ENCODE assay signal across 8 cellular contexts in genomic region chr19:52690395-52691214, GRCh38. TPM values are rescaled to one million over a fixed set of nuclear protein-coding genes. Genes with fewer than 3 reads are reported as not detected.
DNase-seq lines count a peak whose midpoint lies in the region; ATAC-seq, FAIRE-seq and TF ChIP-seq lines count a peak whose summit lies in the region.

No MANE protein-coding gene starts in this region.

- no peaks in the 10 kb centered on the region for H3K9me3 ChIP-seq in endothelial cell of umbilical vein (replicated peaks; ENCODE audit: control insufficient read depth, insufficient read depth, low read length)

- H2AFZ ChIP-seq in endothelial cell of umbilical vein (ENCODE audit: low read depth, low read length) = peak overlapping the region; percentile 100

- peak overlapping the region; percentile 95 for H3K4me3 Mint-ChIP-seq in mesothelial cell of epicardium

- TF ChIP-seq CTCF in endothelial cell of umbilical vein (IDR thresholded peaks at IDR 0.05; ENCODE audit: extremely low read depth in 1 of 2, insufficient read depth in 1 of 2, low read depth in 1 of 2, low read length in 2 of 2) = peak in 1 of 2 donors; percentile 5
- TF ChIP-seq CTCF in mesothelial cell of epicardium (IDR thresholded peaks at IDR 0.05; ENCODE audit: unreplicated experiment) = peak; percentile 37

- BruUV-seq in endothelial cell of umbilical vein (replicated peaks; lab: Mats Ljungman, UMichigan) = TSS peak; percentile 71

- peak overlapping the region; percentile 88 to 97 (median 93) for H3K4me3 ChIP-seq in endothelial cell of umbilical vein (replicated peaks in 1 of 3; ENCODE audit: insufficient read depth in 1 of 3, low read depth in 1 of 3, low read length in 3 of 3)

- H3K9me3 Mint-ChIP-seq in mesothelial cell of epicardium = peaks cover 6% of the 10 kb centered on the region

- peak; percentile 89 for TF ChIP-seq POLR2A in endothelial cell of umbilical vein (IDR thresholded peaks at IDR 0.05; ENCODE audit: low read depth, low read length)

- H3K4me1 ChIP-seq in endothelial cell of umbilical vein (ENCODE audit: control insufficient read depth, extremely low read depth, insufficient read depth, low read length) = peaks cover 9% of the 10 kb centered on the region

- peak overlapping the region; percentile 91 for H3K4me2 ChIP-seq in endothelial cell of umbilical vein (ENCODE audit: insufficient read depth, low read length)

- H3K4me1 Mint-ChIP-seq in mesothelial cell of epicardium = peaks cover 36% of the 10 kb centered on the region

- peaks cover 5% of the 10 kb centered on the region for H3K36me3 Mint-ChIP-seq in mesothelial cell of epicardium

- no peaks in the 10 kb centered on the region for H3K27me3 ChIP-seq in endothelial cell of umbilical vein (ENCODE audit: control insufficient read depth in 2 of 2, insufficient read depth in 2 of 2, low read length in 2 of 2)

- peak overlapping the region; percentile 99 for H3K27ac Mint-ChIP-seq in mesothelial cell of epicardium

- H3K9me1 ChIP-seq in endothelial cell of umbilical vein (replicated peaks; ENCODE audit: control insufficient read depth, extremely low read depth, insufficient read depth, low read length) = no peaks in the 10 kb centered on the region

- H3K36me3 ChIP-seq in endothelial cell of umbilical vein (ENCODE audit: control insufficient read depth in 2 of 2, extremely low read depth in 1 of 2, insufficient read depth in 2 of 2, low read length in 2 of 2) = no peaks in the 10 kb centered on the region

- CTCF ChIA-PET in endothelial cell of umbilical vein (lab: Charles Lee) = no interaction called here

- POLR2A ChIA-PET in endothelial cell of umbilical vein (lab: Charles Lee) = no interaction called here

- no peaks in the 10 kb centered on the region for H4K20me1 ChIP-seq in endothelial cell of umbilical vein (replicated peaks; ENCODE audit: control insufficient read depth, extremely low read depth, insufficient read depth, low read length)

- peak; percentile 97 for FAIRE-seq in endothelial cell of umbilical vein (lab: Jason Lieb, UNC)

- peaks cover 39% of the 10 kb centered on the region for H3K79me2 ChIP-seq in endothelial cell of umbilical vein (ENCODE audit: control insufficient read depth, insufficient read depth, low read length)

- peak overlapping the region; percentile 88 for H3K27ac ChIP-seq in endothelial cell of umbilical vein (ENCODE audit: insufficient read depth, low read depth, low read length)

- H3K27me3 Mint-ChIP-seq in mesothelial cell of epicardium (ENCODE audit: low read depth) = no peaks in the 10 kb centered on the region

- ATAC-seq in GM19397 (IDR thresholded peaks at IDR 0.05; ENCODE audit: unreplicated experiment) = peak; percentile 93

- dilution Hi-C loops in endothelial cell of umbilical vein (cut with MboI; ENCODE audit: extremely low pct_ligation_motif_present, low sequenced_read_pairs) = no loop called here

- DNase-seq in C1 segment of cervical spinal cord (lab: John Stamatoyannopoulos, UW) (peak; percentile 29 to 90 (median 84)), HS-27A (ENCODE audit: low read depth) (peak; percentile 95), NOMO-1 treated with DMSO at 0.1 percent for 48 hours (lab: John Stamatoyannopoulos, UW; ENCODE audit: unreplicated experiment) (peak; percentile 77), activated T-cell treated with anti-CD3 and anti-CD28 coated beads for 1 hour (ENCODE audit: low read depth) (peak; percentile 93), endothelial cell of umbilical vein (ENCODE audit: low read depth, low spot score) (peak; percentile 94), mesothelial cell of epicardium (ENCODE audit: low spot score in 2 of 2, unreplicated experiment in 2 of 2) (peak; percentile 91 to 93)
- peak; percentile 87 for DNase-seq in stimulated activated CD8-positive, alpha-beta memory T cell treated with anti-CD3 and anti-CD28 coated beads, Interleukin-15, amount 100 ng/mL, for 24 hours (ENCODE audit: low read depth)

- H3K9ac ChIP-seq in endothelial cell of umbilical vein (replicated peaks; ENCODE audit: extremely low read depth, insufficient read depth, low read length) = peak overlapping the region; percentile 93

- intact Hi-C loops in endothelial cell of umbilical vein (cut with micrococcal nuclease) = loop anchor here (1.0 to 5.0 kb wide), 5 partner anchors 45 to 302 kb away; partner anchors contain the start of genes ZNF611, ZNF808 and ZNF83

TF ChIP-seq in endothelial cell of umbilical vein, 7 proteins besides CTCF, POLR2A, EP300 and RAD21:
- TF ChIP-seq MAX (IDR thresholded peaks at IDR 0.05; ENCODE audit: insufficient read depth, insufficient read length) (no peak), FOS (IDR thresholded peaks at IDR 0.05; ENCODE audit: borderline replicate concordance, insufficient read depth, low read length) (peak; percentile 35), POLR2AphosphoS5 (IDR thresholded peaks at IDR 0.05; ENCODE audit: insufficient read depth, low read depth, low read length) (peak; percentile 82), JUN (IDR thresholded peaks at IDR 0.05; ENCODE audit: borderline replicate concordance, insufficient read depth, insufficient read length, low read depth) (no peak)
TF ChIP-seq in endothelial cell of umbilical vein: peak in this region for 2.

RNA-seq across cellular contexts. Expression of gene ZNF611, which starts 44.2 kb away (rescaled TPM):
- total RNA-seq in endothelial cell of umbilical vein (20.0 and 24.2 TPM in 2 replicates), mesothelial cell of epicardium (26.7 to 29.6 TPM (median 29.0 TPM) in 3 replicates)
- 2.5 and 3.1 TPM in 2 replicates for polyA plus RNA-seq in endothelial cell of umbilical vein
- 4.8 and 6.6 TPM in 2 replicates for polyA plus RNA-seq in endothelial cell of umbilical vein (2011; cell fraction: cytosol; rRNA removed)
- polyA plus RNA-seq in endothelial cell of umbilical vein (2011; cell fraction: nucleus; rRNA removed) = 9.1 and 10.3 TPM in 2 replicates
- 4.3 and 8.0 TPM in 2 replicates for polyA plus RNA-seq in endothelial cell of umbilical vein (2012)
- polyA minus RNA-seq in endothelial cell of umbilical vein = 13.3 and 22.2 TPM in 2 replicates
- polyA minus RNA-seq in endothelial cell of umbilical vein (2011; cell fraction: cytosol; rRNA and poly(A)+ RNA removed) = 2.9 TPM
- polyA minus RNA-seq in endothelial cell of umbilical vein (2011; cell fraction: nucleus; rRNA and poly(A)+ RNA removed) = 8.4 and 17.4 TPM in 2 replicates

RNA-seq across cellular contexts. Expression of gene ZNF83, which starts 52.5 kb away (rescaled TPM):
- total RNA-seq in endothelial cell of umbilical vein (39.3 and 41.4 TPM in 2 replicates), mesothelial cell of epicardium (143 to 152 TPM (median 145 TPM) in 3 replicates)
- polyA plus RNA-seq in endothelial cell of umbilical vein = 29.6 and 32.3 TPM in 2 replicates
- polyA plus RNA-seq in endothelial cell of umbilical vein (2011; cell fraction: cytosol; rRNA removed) = 9.2 and 15.6 TPM in 2 replicates
- polyA plus RNA-seq in endothelial cell of umbilical vein (2011; cell fraction: nucleus; rRNA removed) = 182 and 211 TPM in 2 replicates
- polyA plus RNA-seq in endothelial cell of umbilical vein (2012) = 25.5 and 30.1 TPM in 2 replicates
- 47.6 and 49.9 TPM in 2 replicates for polyA minus RNA-seq in endothelial cell of umbilical vein
- 12.1 TPM for polyA minus RNA-seq in endothelial cell of umbilical vein (2011; cell fraction: cytosol; rRNA and poly(A)+ RNA removed)
- 43.5 and 71.7 TPM in 2 replicates for polyA minus RNA-seq in endothelial cell of umbilical vein (2011; cell fraction: nucleus; rRNA and poly(A)+ RNA removed)

Comparison
In these comparisons a context has a peak if more than half of its experiments do, and no peak if none do; other contexts are left out.
1. Peak in every context shown above with its lines: DNase-seq, ATAC-seq, H3K4me3 ChIP-seq and H3K27ac ChIP-seq.